Comparison of ENCODE assay signal across 12 cellular contexts in the genomic region with DNA sequence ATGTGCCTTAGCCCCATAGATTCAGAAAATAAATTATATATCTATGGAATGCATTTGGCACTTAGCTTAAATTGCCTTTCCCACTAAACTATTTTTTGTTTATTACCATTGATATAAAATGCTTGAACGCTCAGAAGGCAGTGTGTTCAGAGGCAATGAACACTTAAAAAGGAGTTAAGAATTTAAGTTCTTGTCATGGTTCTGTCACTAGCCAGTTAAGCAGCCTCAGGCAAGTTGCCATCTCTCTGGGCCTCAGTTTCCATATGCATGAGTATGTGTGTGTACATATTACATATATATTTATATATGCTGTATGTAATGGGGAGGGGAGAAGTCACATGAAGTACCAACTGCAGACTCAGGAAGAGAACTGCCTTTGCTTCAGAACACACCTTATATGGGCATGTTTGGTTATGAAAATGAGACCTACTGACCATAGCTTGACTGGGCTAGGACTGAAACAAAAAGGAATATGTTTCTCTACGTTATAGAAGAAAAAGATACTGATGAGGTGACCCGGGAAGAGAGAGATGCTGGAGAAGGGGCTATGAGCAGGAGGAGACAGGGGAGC.
DNase-seq lines count a peak whose midpoint lies in the region; ATAC-seq, FAIRE-seq and TF ChIP-seq lines count a peak whose summit lies in the region.
"Had no signal": no experiment of that assay in that cellular context is flagged by ENCODE, and none has a peak within 500 bp of the region (broad histone marks: within the 10 kb centered on the region; RNA-seq: fewer than 3 reads in every experiment).

No MANE protein-coding gene starts in this region.

- no peak for TF ChIP-seq RAD21 in H1 (IDR thresholded peaks at IDR 0.05 in 1 of 2, conservative IDR thresholded peaks at IDR 0.05 in 1 of 2; ENCODE audit: low read depth in 2 of 2, low read length in 2 of 2)

- H2AK5ac ChIP-seq in H1 (ENCODE audit: low read depth, low read length) = no peak overlapping the region

- no peak overlapping the region for H3K14ac ChIP-seq in H1 (ENCODE audit: insufficient read length)

- FAIRE-seq in H1 (lab: Jason Lieb, UNC) (no peak), H54 (lab: Jason Lieb, UNC) (no peak)

- no peak overlapping the region for H4K91ac ChIP-seq in H1 (replicated peaks; ENCODE audit: insufficient read length, low read length)

- no peak overlapping the region for H2BK5ac ChIP-seq in H1 (ENCODE audit: low read depth, low read length)

- CTCF ChIA-PET in H1 (lab: Charles Lee; ENCODE audit: partially characterized antibody) = no interaction called here

- H3K27me3 ChIP-seq in H1 (replicated peaks in 1 of 4; ENCODE audit: control insufficient read depth in 3 of 4, extremely low read depth in 1 of 4, insufficient read depth in 3 of 4, low read length in 3 of 4) = no peaks in the 10 kb centered on the region
- no peaks in the 10 kb centered on the region for H3K27me3 ChIP-seq in upper lobe of left lung

- H3K23me2 ChIP-seq in H1 (ENCODE audit: low read depth, low read length) = no peaks in the 10 kb centered on the region

- H3K4me1 ChIP-seq in H1 (replicated peaks in 1 of 4; ENCODE audit: control insufficient read depth in 3 of 4, insufficient read depth in 4 of 4, low read length in 3 of 4) (no peaks in the 10 kb centered on the region), upper lobe of left lung (no peaks in the 10 kb centered on the region)

- no peaks in the 10 kb centered on the region for H4K20me1 ChIP-seq in H1 (replicated peaks in 1 of 2; ENCODE audit: control insufficient read depth in 1 of 2, insufficient read depth in 2 of 2, low read length in 2 of 2)

- H2BK20ac ChIP-seq in H1 (ENCODE audit: low read length) = no peak overlapping the region

- H3K4me3 ChIP-seq in H1 (ENCODE audit: extremely low read depth in 1 of 4, insufficient read depth in 2 of 4, low read depth in 3 of 4, low read length in 4 of 4) (no peak overlapping the region), upper lobe of left lung (no peak overlapping the region)

- no peak overlapping the region for H2BK15ac ChIP-seq in H1 (ENCODE audit: low read length)

- TF ChIP-seq POLR2A in H1 (IDR thresholded peaks at IDR 0.05; ENCODE audit: control extremely low read depth in 1 of 2, low read depth in 2 of 2, low read length in 2 of 2) = no peak
- TF ChIP-seq POLR2A in upper lobe of left lung (IDR thresholded peaks at IDR 0.05) = no peak
- no peak for TF ChIP-seq POLR2A in H54 (IDR thresholded peaks at IDR 0.05; ENCODE audit: low read depth, low read length)

- H3K4ac ChIP-seq in H1 (replicated peaks; ENCODE audit: insufficient read length, low read depth, low read length) = no peak overlapping the region

- no peak overlapping the region for H3K9ac ChIP-seq in H1 (replicated peaks in 1 of 4; ENCODE audit: extremely low read depth in 1 of 4, low read depth in 3 of 4, low read length in 3 of 4)

- TF ChIP-seq CTCF in H1 (IDR thresholded peaks at IDR 0.05; ENCODE audit: control extremely low read depth in 1 of 3, insufficient read depth in 1 of 3, low read depth in 1 of 3, low read length in 3 of 3) = no peak
- TF ChIP-seq CTCF in upper lobe of left lung (IDR thresholded peaks at IDR 0.05) = no peak

- H3K23ac ChIP-seq in H1 (ENCODE audit: insufficient read length) = no peak overlapping the region

- no peaks in the 10 kb centered on the region for H3K79me2 ChIP-seq in H1 (ENCODE audit: control insufficient read depth in 1 of 2, insufficient read depth in 2 of 2, low read length in 2 of 2)

- no peak overlapping the region for H2BK120ac ChIP-seq in H1 (replicated peaks; ENCODE audit: low read depth, low read length)

- no peak overlapping the region for H3K4me2 ChIP-seq in H1 (ENCODE audit: insufficient read depth in 1 of 2, low read depth in 2 of 2, low read length in 2 of 2)

- POLR2A ChIA-PET in H1 (lab: Charles Lee; ENCODE audit: partially characterized antibody) = no interaction called here

- no peak overlapping the region for H3K56ac ChIP-seq in H1 (replicated peaks; ENCODE audit: insufficient read length, low read depth, low read length)

- H4K8ac ChIP-seq in H1 (ENCODE audit: extremely low read depth, insufficient read depth, low read length) = no peak overlapping the region

- H3K79me1 ChIP-seq in H1 (ENCODE audit: low read depth, low read length) = no peaks in the 10 kb centered on the region

- no peak overlapping the region for H3K27ac ChIP-seq in H1 (ENCODE audit: low read depth, low read length)
- no peak overlapping the region for H3K27ac ChIP-seq in upper lobe of left lung

- ATAC-seq in GM18499 (IDR thresholded peaks at IDR 0.05; ENCODE audit: insufficient read depth, unreplicated experiment) = peak; percentile 34
- ATAC-seq in GM21576 (IDR thresholded peaks at IDR 0.05; ENCODE audit: unreplicated experiment) = peak; percentile 55
- peak; percentile 46 for ATAC-seq in HG03432 (IDR thresholded peaks at IDR 0.05; ENCODE audit: unreplicated experiment)
- ATAC-seq in upper lobe of left lung (ENCODE audit: low FRiP score in 2 of 2) = no peak

- TF ChIP-seq EP300 in H1 (IDR thresholded peaks at IDR 0.05; ENCODE audit: borderline replicate concordance in 1 of 2, low read depth in 2 of 2, low read length in 2 of 2) = no peak
- no peak for TF ChIP-seq EP300 in upper lobe of left lung (IDR thresholded peaks at IDR 0.05)

- no peak overlapping the region for H2AFZ ChIP-seq in H1 (ENCODE audit: low read length)

- H3K9me3 ChIP-seq in H1 (ENCODE audit: insufficient read depth in 2 of 2, low read depth in 1 of 2, low read length in 1 of 2) = 0 out of 4 replicates have a peak, but pooled peaks cover 0 to under 1% of the 10 kb centered on the region in 2 experiments
- no peaks in the 10 kb centered on the region for H3K9me3 ChIP-seq in upper lobe of left lung

- DNase-seq in H1 (ENCODE audit: low read depth in 1 of 2, low spot score in 2 of 2) = no peak
- no peak for DNase-seq in T1000 (lab: John Stamatoyannopoulos, UW)
- no peak for DNase-seq in upper lobe of left lung
- DNase-seq in H54 (ENCODE audit: insufficient read length, low spot score) = no peak
- DNase-seq in retina = no peak
- DNase-seq: activated CD8-positive, alpha-beta memory T cell treated with anti-CD3 and anti-CD28 coated beads, Interleukin-2, amount 50 U/mL, for 48 hours; CD4-positive, alpha-beta T cell; NCI-H1048; SIG-M5 had no signal

- H3K36me3 ChIP-seq in H1 (ENCODE audit: control insufficient read depth in 2 of 4, insufficient read depth in 4 of 4, low read length in 3 of 4) (no peaks in the 10 kb centered on the region), upper lobe of left lung (no peaks in the 10 kb centered on the region)

- H3K18ac ChIP-seq in H1 (ENCODE audit: extremely low read depth, low read length) = no peak overlapping the region

- whole genome bisulfite sequencing in H1 (ENCODE audit: extremely low coverage in 1 of 2, insufficient coverage in 1 of 2, insufficient read length in 1 of 2, insufficient replicate concordance in 2 of 2, low coverage in 1 of 2, low lambda C conversion rate in 2 of 2, missing lambda C conversion rate in 1 of 2), 2 experiments = 82% methylated on average over 3 of the region's 3 CpGs; no CpG with 5 or more reads in 1 of the 2 experiments
- 71 to 73% methylated on average over 3 of the region's 3 CpGs for WGBS in upper lobe of left lung, 2 donors

- H2BK12ac ChIP-seq in H1 (ENCODE audit: low read depth, low read length) = no peak overlapping the region

- no peak overlapping the region for H4K5ac ChIP-seq in H1 (ENCODE audit: insufficient read length, low read depth, low read length)

TF ChIP-seq in H1, 55 proteins besides CTCF, POLR2A, EP300 and RAD21:
- peak; percentile 72 for TF ChIP-seq SRF (IDR thresholded peaks at IDR 0.05; ENCODE audit: low read depth, low read length)
- TF ChIP-seq SP2 (IDR thresholded peaks at IDR 0.05; ENCODE audit: low read length) = no peak
- TF ChIP-seq BCL11A (IDR thresholded peaks at IDR 0.05; ENCODE audit: low read depth in 2 of 2, low read length in 2 of 2) = no peak
- TF ChIP-seq SUZ12 (IDR thresholded peaks at IDR 0.05; ENCODE audit: low read length) = no peak
- TF ChIP-seq SIX5 (IDR thresholded peaks at IDR 0.05; ENCODE audit: low read depth, low read length) = no peak
- TF ChIP-seq GABPA (IDR thresholded peaks at IDR 0.05; ENCODE audit: borderline replicate concordance, insufficient read depth, low read length) = no peak

Comparison
In these comparisons a context has a peak if more than half of its experiments do, and no peak if none do; other contexts are left out.
1. ATAC-seq: peak in GM18499 (single experiment), GM21576 (single experiment) and HG03432 (single experiment); none in upper lobe of left lung (0 of 2).